8 cellular contexts compared by ENCODE assay signal in genomic region chr2:43773876-43774613, GRCh38. TPM values are rescaled to one million over a fixed set of nuclear protein-coding genes. Genes with fewer than 3 reads are reported as not detected.
A peak's percentile ranks its signal among the peaks of the same experiment; 100 is the strongest.
DNase-seq lines count a peak whose midpoint lies in the region; ATAC-seq lines count a peak whose summit lies in the region.

DYNC2LI1 (plus strand) TSS chr2:43774039; CDS start chr2:43774139, 100 bp downstream.

- peaks cover 11 to 20% (median 16%) of the 10 kb centered on the region in 3 donors for H3K4me1 Mint-ChIP-seq in CD8-positive, alpha-beta memory T cell

- H3K27ac ChIP-seq in CD8-positive, alpha-beta memory T cell (ENCODE audit: low read depth, low read length): peak within 1 kb of the TSS; percentile 68
- peak within 1 kb of the TSS; percentile 80 for H3K27ac ChIP-seq in mesenchymal stem cell (ENCODE audit: low read length, poor library complexity, severe bottlenecking)

- H3K18ac ChIP-seq in mesenchymal stem cell (ENCODE audit: low read depth in 1 of 2, low read length in 2 of 2): peak within 1 kb of the TSS in 1 of 2 experiments; percentile 77

- no peaks in the 10 kb centered on the region for H3K27me3 ChIP-seq in CD8-positive, alpha-beta memory T cell (ENCODE audit: insufficient read depth, low read length, poor library complexity, severe bottlenecking)
- H3K27me3 ChIP-seq in endocrine pancreas (ENCODE audit: control insufficient read depth, insufficient read depth, low read length): no peaks in the 10 kb centered on the region
- no peaks in the 10 kb centered on the region for H3K27me3 ChIP-seq in mesenchymal stem cell (ENCODE audit: control insufficient read depth in 1 of 2, insufficient read depth in 1 of 2, low read length in 2 of 2)

- peak within 1 kb of the TSS; percentile 21 for H2BK5ac ChIP-seq in mesenchymal stem cell (ENCODE audit: low read depth, low read length, poor library complexity, severe bottlenecking)

- DNase-seq in CD8-positive, alpha-beta memory T cell: peak; percentile 49 to 83 (median 67)
- DNase-seq in HS-5 (ENCODE audit: low read depth) (peak; percentile 63), NOMO-1 treated with DMSO at 0.1 percent for 48 hours (lab: John Stamatoyannopoulos, UW; ENCODE audit: unreplicated experiment) (peak; percentile 89), mesenchymal stem cell (peak; percentile 95)
- peak; percentile 61 to 73 (median 67) for DNase-seq in activated CD8-positive, alpha-beta memory T cell treated with anti-CD3 and anti-CD28 coated beads for 48 hours (ENCODE audit: low read depth in 2 of 3, low spot score in 2 of 3)
- peak; percentile 66 for DNase-seq in stimulated activated CD8-positive, alpha-beta memory T cell treated with anti-CD3 and anti-CD28 coated beads, Interleukin-12 subunit alpha, Interleukin-12 subunit beta, amount 100 ng/mL, for 4 hours (ENCODE audit: low read depth)

- H4K91ac ChIP-seq in mesenchymal stem cell (ENCODE audit: low read length): no peak within 1 kb of the TSS

- H3K36me3 Mint-ChIP-seq in CD8-positive, alpha-beta memory T cell: peaks cover 0 to 11% (median 0%) of the 10 kb centered on the region in 3 donors

- no peaks in the 10 kb centered on the region for H3K36me3 ChIP-seq in CD8-positive, alpha-beta memory T cell (ENCODE audit: insufficient read depth, low read length)
- H3K36me3 ChIP-seq in endocrine pancreas (ENCODE audit: control insufficient read depth, insufficient read depth, low read length) (no peaks in the 10 kb centered on the region), mesenchymal stem cell (ENCODE audit: control insufficient read depth in 1 of 2, insufficient read depth in 2 of 2, low read depth in 1 of 2, low read length in 2 of 2) (peaks cover 7 to 17% of the 10 kb centered on the region in 2 experiments)

- 3% methylated on average over 25 of the region's 31 CpGs for WGBS in mesenchymal stem cell

- CTCF ChIA-PET in CD8-positive, alpha-beta memory T cell (lab: Charles Lee): no interaction called here

- peaks cover 5 to 8% of the 10 kb centered on the region in 2 donors for H3K27me3 Mint-ChIP-seq in CD8-positive, alpha-beta memory T cell

- peaks cover 4% of the 10 kb centered on the region for H3K79me1 ChIP-seq in mesenchymal stem cell (replicated peaks; ENCODE audit: low read length, poor library complexity, severe bottlenecking)

- H2AK5ac ChIP-seq in mesenchymal stem cell (ENCODE audit: low read length, severe bottlenecking): peak within 1 kb of the TSS; percentile 44

- peak within 1 kb of the TSS in 1 of 2 experiments; percentile 30 for H3K14ac ChIP-seq in mesenchymal stem cell (ENCODE audit: low read length in 2 of 2)

- POLR2A ChIA-PET in CD8-positive, alpha-beta memory T cell (lab: Charles Lee): no interaction called here

- H2BK120ac ChIP-seq in mesenchymal stem cell (ENCODE audit: low read depth, low read length): no peak within 1 kb of the TSS

- H3K4me3 ChIP-seq in CD8-positive, alpha-beta memory T cell (ENCODE audit: low read length): peak within 1 kb of the TSS; percentile 91
- H3K4me3 ChIP-seq in endocrine pancreas (ENCODE audit: control insufficient read depth, insufficient read depth, low read length) (peak within 1 kb of the TSS; percentile 98), mesenchymal stem cell (ENCODE audit: insufficient read depth in 1 of 2, low read depth in 1 of 2, low read length in 2 of 2) (peak within 1 kb of the TSS; percentile 62 to 89)

- H3K9ac ChIP-seq in endocrine pancreas (ENCODE audit: control insufficient read depth, insufficient read depth, low read length) (peak within 1 kb of the TSS; percentile 94), mesenchymal stem cell (ENCODE audit: low read length) (peak within 1 kb of the TSS; percentile 97)

- no peaks in the 10 kb centered on the region for H3K9me3 Mint-ChIP-seq in CD8-positive, alpha-beta memory T cell

- H2BK15ac ChIP-seq in mesenchymal stem cell (ENCODE audit: low read depth, poor library complexity, severe bottlenecking): no peak within 1 kb of the TSS

- H2AFZ ChIP-seq in mesenchymal stem cell (ENCODE audit: low read depth, low read length): peak within 1 kb of the TSS; percentile 49

- no peak within 1 kb of the TSS for H2BK12ac ChIP-seq in mesenchymal stem cell (ENCODE audit: low read length in 2 of 2)

- no peak within 1 kb of the TSS for H3K23ac ChIP-seq in mesenchymal stem cell (ENCODE audit: low read length in 2 of 2)

- peaks cover 4% of the 10 kb centered on the region for H3K4me1 ChIP-seq in CD8-positive, alpha-beta memory T cell (ENCODE audit: insufficient read depth, low read length)
- no peaks in the 10 kb centered on the region for H3K4me1 ChIP-seq in endocrine pancreas (ENCODE audit: control insufficient read depth, insufficient read depth, low read length)
- H3K4me1 ChIP-seq in mesenchymal stem cell (ENCODE audit: control insufficient read depth, insufficient read depth, low read depth, low read length): peaks cover 1% of the 10 kb centered on the region

- H3K27ac Mint-ChIP-seq in CD8-positive, alpha-beta memory T cell: peak within 1 kb of the TSS; percentile 27 to 95 (median 82)

- peak within 1 kb of the TSS; percentile 87 for H4K8ac ChIP-seq in mesenchymal stem cell (ENCODE audit: low read length)

- ATAC-seq in GM19468 (IDR thresholded peaks at IDR 0.05; ENCODE audit: extremely low read depth, unreplicated experiment): peak; percentile 86

- H3K4ac ChIP-seq in mesenchymal stem cell (ENCODE audit: low read depth in 1 of 2, low read length in 2 of 2): peak within 1 kb of the TSS in 1 of 2 experiments; percentile 8

- no peaks in the 10 kb centered on the region for H3K9me3 ChIP-seq in CD8-positive, alpha-beta memory T cell (ENCODE audit: low read length)
- H3K9me3 ChIP-seq in endocrine pancreas (ENCODE audit: control insufficient read depth, low read length) (no peaks in the 10 kb centered on the region), mesenchymal stem cell (ENCODE audit: control insufficient read depth, low read length) (no peaks in the 10 kb centered on the region)

- H3K4me3 Mint-ChIP-seq in CD8-positive, alpha-beta memory T cell: peak within 1 kb of the TSS; percentile 95 to 99 (median 97)

- peak within 1 kb of the TSS; percentile 74 for H3K4me2 ChIP-seq in mesenchymal stem cell (ENCODE audit: low read length, poor library complexity, severe bottlenecking)

RNA-seq across cellular contexts. Expression of gene DYNC2LI1, which starts in this region (rescaled TPM):
- 10 to 100 TPM; 12.7 to 14.2 TPM for total RNA-seq in CD8-positive, alpha-beta memory T cell
- 5.3 TPM for polyA plus RNA-seq in CD8-positive, alpha-beta memory T cell
- polyA plus RNA-seq in mesenchymal stem cell (2013, experiment 1 of 2): 20.2 TPM
- 20.7 TPM for polyA plus RNA-seq in mesenchymal stem cell (2013, experiment 2 of 2)

Comparison
In these comparisons a context has a peak if more than half of its experiments do, and no peak if none do; other contexts are left out.
1. Peak in every context shown above with its lines: DNase-seq, ATAC-seq, H3K4me3 ChIP-seq and H3K27ac ChIP-seq.